In genomic region chr12:32894566-32894965, GRCh38 we compare ENCODE assay signal across 18 cellular contexts. TPM values are rescaled to one million over a fixed set of nuclear protein-coding genes. Genes with fewer than 3 reads are reported as not detected.
DNase-seq lines count a peak whose midpoint lies in the region; ATAC-seq, FAIRE-seq and TF ChIP-seq lines count a peak whose summit lies in the region.
"Had no signal": no experiment of that assay in that cellular context is flagged by ENCODE, and none has a peak within 500 bp of the region (broad histone marks: within the 10 kb centered on the region; RNA-seq: fewer than 3 reads in every experiment).

No MANE protein-coding gene starts in this region.

- no peak for TF ChIP-seq POLR2A in transverse colon (IDR thresholded peaks at IDR 0.05)
- no peak for TF ChIP-seq POLR2A in esophagus muscularis mucosa (IDR thresholded peaks at IDR 0.05; ENCODE audit: low read depth)

- in situ Hi-C loops in mammary epithelial cell (cut with MboI; ENCODE audit: low sequenced_read_pairs in 2 of 2) (loop anchor here in 1 of 2 donors (10.0 kb wide), 1 partner anchor 140 kb away; the partner anchor contains the start of gene YARS2), transverse colon (cut with MboI; ENCODE audit: low pct_ligation_motif_present in 1 of 4, low pct_unique_long_range_greater_than_20kb in 1 of 4, low sequenced_read_pairs in 3 of 4) (no loop called here)

- no peak for TF ChIP-seq EP300 in transverse colon (IDR thresholded peaks at IDR 0.05; ENCODE audit: low read depth)
- no peak for TF ChIP-seq EP300 in esophagus muscularis mucosa (IDR thresholded peaks at IDR 0.05)

- no peak for DNase-seq in Right ventricle myocardium superior
- DNase-seq in left cardiac atrium, result no peak
- DNase-seq in mammary epithelial cell, result no peak
- no peak for DNase-seq in transverse colon
- DNase-seq in esophagus muscularis mucosa (ENCODE audit: extremely low spot score), result no peak
- DNase-seq in BE2C, result no peak
- DNase-seq: activated CD4-positive, alpha-beta T cell treated with anti-CD3 and anti-CD28 coated beads for 1 hour; activated CD8-positive, alpha-beta memory T cell treated with anti-CD3 and anti-CD28 coated beads, Interleukin-2, amount 50 U/mL, for 48 hours; CD4-positive, alpha-beta T cell; Karpas-422; naive thymus-derived CD4-positive, alpha-beta T cell; NCI-H1417; stimulated activated CD4-positive, alpha-beta T cell treated with anti-CD3 and anti-CD28 coated beads, Interleukin-15, amount 100 ng/mL, for 24 hours had no signal

- CTCF ChIA-PET in mammary epithelial cell (lab: Charles Lee; ENCODE audit: low non-redundant PET), result no interaction called here

- H3K4me3 Mint-ChIP-seq in stimulated activated memory B cell treated with anti-CD40 and anti-IgM and Interleukin-4, amounts not matched to agents 10 μg/mL and 1 μg/mL and 100 μg/mL, for 72 hours, result no peak overlapping the region
- H3K4me3 Mint-ChIP-seq: activated naive CD4-positive, alpha-beta T cell treated with anti-CD3 and anti-CD28 coated beads, Interleukin-2, amount 50 U/mL, for 24 hours; stimulated activated naive CD8-positive, alpha-beta T cell treated with anti-CD3 and anti-CD28 coated beads, Interleukin-15, Interleukin-2, amounts not matched to agents 100 ng/mL and 50 ng/mL, for 24 hours had no signal

- H3K9me3 Mint-ChIP-seq in stimulated activated memory B cell treated with anti-CD40 and anti-IgM and Interleukin-4, amounts not matched to agents 10 μg/mL and 1 μg/mL and 100 μg/mL, for 72 hours, result no peaks in the 10 kb centered on the region
- H3K9me3 Mint-ChIP-seq: activated naive CD4-positive, alpha-beta T cell treated with anti-CD3 and anti-CD28 coated beads, Interleukin-2, amount 50 U/mL, for 24 hours; CD4-positive, alpha-beta T cell; stimulated activated naive CD8-positive, alpha-beta T cell treated with anti-CD3 and anti-CD28 coated beads, Interleukin-15, Interleukin-2, amounts not matched to agents 100 ng/mL and 50 ng/mL, for 24 hours had no signal

- H3K27ac ChIP-seq in mammary epithelial cell (ENCODE audit: insufficient read depth, low read depth, low read length) (peak overlapping the region; percentile 76), transverse colon (peak overlapping the region; percentile 87 to 94 (median 91)), esophagus muscularis mucosa (replicated peaks in 1 of 4) (no peak overlapping the region)
- H3K27ac ChIP-seq: A549 had no signal

- intact Hi-C loops in Right ventricle myocardium superior (cut with DNase I), result no loop called here
- intact Hi-C loops in left cardiac atrium (cut with DNase I), result loop anchor here in 1 of 2 donors (10.0 kb wide), 1 partner anchor 80 kb away; no protein-coding TSS in a partner anchor
- intact Hi-C loops in mammary epithelial cell (cut with micrococcal nuclease), result loop anchor here (10.0 kb wide), 3 partner anchors 220 to 490 kb away; partner anchors contain the start of gene DNM1L
- intact Hi-C loops in transverse colon (cut with DNase I; ENCODE audit: low total_unique reads), result no loop called here
- intact Hi-C loops in esophagus muscularis mucosa (cut with DNase I), result no loop called here

- H3K27ac Mint-ChIP-seq in stimulated activated memory B cell treated with anti-CD40 and anti-IgM and Interleukin-4, amounts not matched to agents 10 μg/mL and 1 μg/mL and 100 μg/mL, for 72 hours, result no peak overlapping the region
- H3K27ac Mint-ChIP-seq: activated naive CD4-positive, alpha-beta T cell treated with anti-CD3 and anti-CD28 coated beads, Interleukin-2, amount 50 U/mL, for 24 hours; CD4-positive, alpha-beta T cell; naive thymus-derived CD4-positive, alpha-beta T cell; stimulated activated naive CD8-positive, alpha-beta T cell treated with anti-CD3 and anti-CD28 coated beads, Interleukin-15, Interleukin-2, amounts not matched to agents 100 ng/mL and 50 ng/mL, for 24 hours had no signal

- H3K79me2 ChIP-seq in mammary epithelial cell (ENCODE audit: insufficient read depth, low read length), result peaks cover 58% of the 10 kb centered on the region

- H3K4me2 ChIP-seq in mammary epithelial cell (ENCODE audit: insufficient read depth, low read depth, low read length), result peak overlapping the region; percentile 78

- peak; percentile 27 for FAIRE-seq in islet of Langerhans (lab: Jason Lieb, UNC)
- FAIRE-seq: A549 had no signal

- dilution Hi-C loops in mammary epithelial cell (cut with HindIII; ENCODE audit: low sequenced_read_pairs), result no loop called here

- H3K4me1 Mint-ChIP-seq in stimulated activated memory B cell treated with anti-CD40 and anti-IgM and Interleukin-4, amounts not matched to agents 10 μg/mL and 1 μg/mL and 100 μg/mL, for 72 hours, result peaks cover 17% of the 10 kb centered on the region

- peaks cover 66% of the 10 kb centered on the region for H3K27me3 Mint-ChIP-seq in stimulated activated memory B cell treated with anti-CD40 and anti-IgM and Interleukin-4, amounts not matched to agents 10 μg/mL and 1 μg/mL and 100 μg/mL, for 72 hours

- ATAC-seq in Right ventricle myocardium superior (ENCODE audit: poor library complexity), result peak; percentile 33
- ATAC-seq in left cardiac atrium, result no peak
- no peak for ATAC-seq in stimulated activated memory B cell treated with anti-CD40 and anti-IgM and Interleukin-4, amounts not matched to agents 10 μg/mL and 1 μg/mL and 100 μg/mL, for 72 hours
- ATAC-seq: A549; naive thymus-derived CD4-positive, alpha-beta T cell had no signal

- H3K36me3 ChIP-seq in mammary epithelial cell (ENCODE audit: insufficient read depth, low read length) (no peaks in the 10 kb centered on the region), transverse colon (no peaks in the 10 kb centered on the region), esophagus muscularis mucosa (no peaks in the 10 kb centered on the region), BE2C (no peaks in the 10 kb centered on the region)

- H3K4me1 ChIP-seq in mammary epithelial cell (ENCODE audit: insufficient read depth, low read length), result peaks cover 42% of the 10 kb centered on the region
- H3K4me1 ChIP-seq in transverse colon, result peaks cover 0 to 57% (median 16%) of the 10 kb centered on the region in 4 donors
- peaks cover 9 to 22% (median 17%) of the 10 kb centered on the region in 4 donors for H3K4me1 ChIP-seq in esophagus muscularis mucosa
- H3K4me1 ChIP-seq in BE2C, result no peaks in the 10 kb centered on the region

- BruUV-seq in mammary epithelial cell (replicated peaks; lab: Mats Ljungman, UMichigan), result no TSS peak

- H3K9ac ChIP-seq in mammary epithelial cell (ENCODE audit: insufficient read depth, low read length), result peak overlapping the region; percentile 7

- no peaks in the 10 kb centered on the region for H3K36me3 Mint-ChIP-seq in stimulated activated memory B cell treated with anti-CD40 and anti-IgM and Interleukin-4, amounts not matched to agents 10 μg/mL and 1 μg/mL and 100 μg/mL, for 72 hours
- H3K36me3 Mint-ChIP-seq: activated naive CD4-positive, alpha-beta T cell treated with anti-CD3 and anti-CD28 coated beads, Interleukin-2, amount 50 U/mL, for 24 hours had no signal

- H3K27me3 ChIP-seq in mammary epithelial cell (ENCODE audit: insufficient read depth, low read length), result no peaks in the 10 kb centered on the region
- H3K27me3 ChIP-seq in transverse colon, result peaks cover 24% of the 10 kb centered on the region
- H3K27me3 ChIP-seq in esophagus muscularis mucosa, result peaks cover 0 to 52% (median 20%) of the 10 kb centered on the region in 4 donors
- peaks cover 10% of the 10 kb centered on the region for H3K27me3 ChIP-seq in BE2C

- 100% methylated on average over 2 of the region's 2 CpGs for WGBS in mammary epithelial cell (ENCODE audit: low coverage, missing lambda C conversion rate)
- WGBS in transverse colon (ENCODE audit: low coverage in 1 of 2), 2 donors, result 14 to 45% methylated on average over 1 to 2 of the region's 2 CpGs
- WGBS in esophagus muscularis mucosa, result 86% methylated on average over 2 of the region's 2 CpGs

- H3K4me3 ChIP-seq in mammary epithelial cell (replicated peaks in 1 of 3; ENCODE audit: insufficient read depth in 1 of 3, low read depth in 2 of 3, low read length in 3 of 3) (peak overlapping the region; percentile 5 to 97 (median 66)), transverse colon (peak overlapping the region in 3 of 4 donors; percentile 58 to 82 (median 63)), esophagus muscularis mucosa (no peak overlapping the region), BE2C (ENCODE audit: low read depth, low read length) (no peak overlapping the region)

- no peak for TF ChIP-seq CTCF in mammary epithelial cell (conservative IDR thresholded peaks at IDR 0.05 in 1 of 2, IDR thresholded peaks at IDR 0.05 in 1 of 2; ENCODE audit: extremely low read depth in 1 of 2, insufficient read depth in 1 of 2, low read depth in 1 of 2, low read length in 2 of 2)
- no peak for TF ChIP-seq CTCF in transverse colon (IDR thresholded peaks at IDR 0.05)
- no peak for TF ChIP-seq CTCF in esophagus muscularis mucosa (IDR thresholded peaks at IDR 0.05)
- TF ChIP-seq CTCF in BE2C (IDR thresholded peaks at IDR 0.05; ENCODE audit: low read depth, low read length), result no peak

- no peaks in the 10 kb centered on the region for H4K20me1 ChIP-seq in mammary epithelial cell (ENCODE audit: insufficient read depth, low read length)

- H3K9me3 ChIP-seq in mammary epithelial cell (replicated peaks; ENCODE audit: insufficient read depth, low read length), result no peaks in the 10 kb centered on the region
- H3K9me3 ChIP-seq in transverse colon, result no peaks in the 10 kb centered on the region
- H3K9me3 ChIP-seq in esophagus muscularis mucosa, result no peaks in the 10 kb centered on the region
- no peaks in the 10 kb centered on the region for H3K9me3 ChIP-seq in BE2C
- H3K9me3 ChIP-seq: A549 had no signal

- no peak overlapping the region for H2AFZ ChIP-seq in mammary epithelial cell (ENCODE audit: low read depth, low read length)

RNA-seq across cellular contexts. Expression of gene PKP2, which starts 2.0 kb away (rescaled TPM):
- total RNA-seq in Right ventricle myocardium superior (400 TPM), left cardiac atrium (100 to 1,000 TPM; 124 to 148 TPM), mammary epithelial cell (10 to 100 TPM; 42.3 to 42.8 TPM), transverse colon (100 to 1,000 TPM in 3 of 4 donors, 10 to 100 TPM in 1; 92.0 to 253 (median 108) TPM), esophagus muscularis mucosa (1 to 10 TPM; 1.2 to 1.5 (median 1.3) TPM)
- polyA plus RNA-seq in mammary epithelial cell, result 35.8 TPM
- polyA minus RNA-seq in mammary epithelial cell, result 51.7 TPM
- not detected for polyA plus RNA-seq in BE2C (2012; ENCODE audit: insufficient read depth, insufficient read length, low read depth)

Comparison
In these comparisons a context has a peak if more than half of its experiments do, and no peak if none do; other contexts are left out.
1. H3K27ac ChIP-seq: peak in mammary epithelial cell (single experiment) and transverse colon (4 of 4); none in esophagus muscularis mucosa (0 of 4).
2. H3K4me3 ChIP-seq: peak in mammary epithelial cell (3 of 3) and transverse colon (3 of 4); none in esophagus muscularis mucosa (0 of 4) and BE2C (single experiment).
3. RNA of gene PKP2, which starts 2.0 kb away (total RNA-seq): 400 TPM in Right ventricle myocardium superior (single experiment), 124 to 148 TPM in left cardiac atrium, 92.0 to 253 TPM in transverse colon and 42.3 to 42.8 TPM in mammary epithelial cell; 1.2 to 1.5 TPM in esophagus muscularis mucosa; every median in the first group is over 10 times any median in the second.